17 cellular contexts compared by ENCODE assay signal in genomic region chr2:226705133-226705886, GRCh38.
DNase-seq lines count a peak whose midpoint lies in the region; FAIRE-seq and TF ChIP-seq lines count a peak whose summit lies in the region.
"Had no signal": no experiment of that assay in that cellular context is flagged by ENCODE, and none has a peak within 500 bp of the region (broad histone marks: within the 10 kb centered on the region; RNA-seq: fewer than 3 reads in every experiment).

No MANE protein-coding gene starts in this region.

- H3K4me1 Mint-ChIP-seq in glutamatergic neuron (ENCODE audit: low read depth, unreplicated experiment): peaks cover 29% of the 10 kb centered on the region
- H3K4me1 Mint-ChIP-seq: CD4-positive, CD25-positive, alpha-beta regulatory T cell; CD8-positive, alpha-beta memory T cell; H9 had no signal

- H3K9ac ChIP-seq in BLaER1 treated with 17β-estradiol and CSF1 and Interleukin-3, amounts not matched to agents 10 nM and 100 nM: peak overlapping the region in 3 of 11 experiments; percentile 11 to 49 (median 40); a peak in 2 of 22 replicates

- peak overlapping the region; percentile 62 for H3K27ac Mint-ChIP-seq in glutamatergic neuron (ENCODE audit: unreplicated experiment)
- H3K27ac Mint-ChIP-seq: CD4-positive, CD25-positive, alpha-beta regulatory T cell; CD8-positive, alpha-beta memory T cell had no signal

- no peaks in the 10 kb centered on the region for H3K36me3 ChIP-seq in BLaER1 treated with 17β-estradiol and CSF1 and Interleukin-3, amounts not matched to agents 10 nM and 100 nM

- H3K4me3 Mint-ChIP-seq in glutamatergic neuron (ENCODE audit: unreplicated experiment): no peak overlapping the region
- H3K4me3 Mint-ChIP-seq: CD4-positive, CD25-positive, alpha-beta regulatory T cell; CD8-positive, alpha-beta memory T cell; H9 had no signal

- no peaks in the 10 kb centered on the region for H3K36me3 Mint-ChIP-seq in glutamatergic neuron (ENCODE audit: unreplicated experiment)
- H3K36me3 Mint-ChIP-seq: CD4-positive, CD25-positive, alpha-beta regulatory T cell; CD8-positive, alpha-beta memory T cell had no signal

- H3K4me1 ChIP-seq in BLaER1 treated with 17β-estradiol and CSF1 and Interleukin-3, amounts not matched to agents 10 nM and 100 nM: peaks cover 24 to 63% (median 56%) of the 10 kb centered on the region in 10 experiments
- H3K4me1 ChIP-seq: Caco-2 had no signal

- H3K27me3 Mint-ChIP-seq in glutamatergic neuron (ENCODE audit: unreplicated experiment): no peaks in the 10 kb centered on the region

- FAIRE-seq in GM19239 (lab: Jason Lieb, UNC): no peak
- FAIRE-seq: D721Med, GM12878, H1 had no signal

- no peak for TF ChIP-seq CTCF in glutamatergic neuron (IDR thresholded peaks at IDR 0.05; ENCODE audit: partially characterized antibody, unreplicated experiment)

- no peaks in the 10 kb centered on the region for H4K20me1 ChIP-seq in BLaER1 treated with 17β-estradiol and CSF1 and Interleukin-3, amounts not matched to agents 10 nM and 100 nM

- peaks cover 7% of the 10 kb centered on the region for H3K9me3 Mint-ChIP-seq in glutamatergic neuron (ENCODE audit: unreplicated experiment)
- H3K9me3 Mint-ChIP-seq: CD8-positive, alpha-beta memory T cell; H9 had no signal

- DNase-seq in MV-4-11 (lab: John Stamatoyannopoulos, UW): peak; percentile 30
- no peak for DNase-seq in glutamatergic neuron
- DNase-seq in DMS79 (lab: John Stamatoyannopoulos, UW): no peak
- no peak for DNase-seq in GM19239 (ENCODE audit: insufficient read length, low spot score)
- no peak for DNase-seq in SHP77 treated with DMSO at 0.1 percent for 48 hours (lab: John Stamatoyannopoulos, UW)
- DNase-seq in iPS-NIHi7 (ENCODE audit: extremely low spot score): no peak
- DNase-seq: 8988T; C1 segment of cervical spinal cord; Caco-2; CD4-positive, CD25-positive, alpha-beta regulatory T cell; CD8-positive, alpha-beta memory T cell; H9 had no signal

- no peak overlapping the region for H3K4me3 ChIP-seq in BLaER1 treated with 17β-estradiol and CSF1 and Interleukin-3, amounts not matched to agents 10 nM and 100 nM
- H3K4me3 ChIP-seq: GM12878 had no signal

- H3K27me3 ChIP-seq in BLaER1 treated with 17β-estradiol and CSF1 and Interleukin-3, amounts not matched to agents 10 nM and 100 nM: peaks cover 0 to 47% (median 0%) of the 10 kb centered on the region in 11 experiments; a peak in 5 of 22 replicates

- peak overlapping the region in 4 of 11 experiments; percentile 45 to 72 (median 62); a peak in 7 of 22 replicates for H3K27ac ChIP-seq in BLaER1 treated with 17β-estradiol and CSF1 and Interleukin-3, amounts not matched to agents 10 nM and 100 nM
- H3K27ac ChIP-seq: HL-60 had no signal

- peak overlapping the region; percentile 45 to 81 (median 67) for H3K4me2 ChIP-seq in BLaER1 treated with 17β-estradiol and CSF1 and Interleukin-3, amounts not matched to agents 10 nM and 100 nM

- peaks cover 0 to 24% (median 10%) of the 10 kb centered on the region in 11 experiments; a peak in 7 of 22 replicates for H3K9me3 ChIP-seq in BLaER1 treated with 17β-estradiol and CSF1 and Interleukin-3, amounts not matched to agents 10 nM and 100 nM (replicated peaks in 1 of 11)
- H3K9me3 ChIP-seq: Caco-2 had no signal
